Comparison of ENCODE assay signal across 35 cellular contexts in the genomic region with DNA sequence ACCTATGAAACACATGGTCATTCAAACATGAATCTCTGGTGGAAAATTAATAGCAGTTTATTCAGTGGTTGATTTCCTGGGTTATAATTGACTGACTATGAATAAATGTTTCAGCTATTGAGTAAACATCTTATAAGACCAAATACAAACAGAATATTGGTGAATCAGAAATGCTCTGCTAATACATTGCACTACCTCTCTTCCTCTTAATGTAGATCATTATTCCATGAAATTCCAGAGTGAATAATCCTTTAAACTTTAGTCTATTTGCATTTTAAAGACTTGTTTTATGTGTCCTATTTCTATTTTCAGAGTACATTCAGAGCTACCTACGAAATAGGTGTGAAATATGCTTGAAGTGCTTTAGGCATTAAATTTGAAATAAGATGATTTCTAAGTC.
"Had no signal": no experiment of that assay in that cellular context is flagged by ENCODE, and none has a peak within 500 bp of the region (broad histone marks: within the 10 kb centered on the region; RNA-seq: fewer than 3 reads in every experiment).

No MANE protein-coding gene starts in this region.

- H3K36me3 ChIP-seq: MG63 had no signal

- H3K4me3 ChIP-seq: MG63 had no signal

- H3K27ac ChIP-seq: KMS-11 had no signal

- H3K9ac ChIP-seq: KMS-11 had no signal

- DNase-seq: Karpas-422, Kasumi-1, MG63, MV-4-11, NCI-H1048, NCI-H1092, NCI-H1092 treated with DMSO at 0.1 percent for 48 hours, NCI-H1105, NCI-H1105 treated with DMSO at 0.1 percent for 48 hours, NCI-H1417, NCI-H1417 treated with DMSO at 0.1 percent for 48 hours, NCI-H1436, NCI-H1436 treated with DMSO at 0.1 percent for 48 hours, NCI-H146, NCI-H1694, NCI-H1694 treated with DMSO at 0.1 percent for 48 hours, NCI-H187, NCI-H187 treated with DMSO at 0.1 percent for 48 hours, NCI-H1930, NCI-H2029, NCI-H2029 treated with DMSO at 0.1 percent for 48 hours, NCI-H2081, NCI-H2081 treated with DMSO at 0.1 percent for 48 hours, NCI-H2107, NCI-H2171, NCI-H2171 treated with DMSO at 0.1 percent for 48 hours, NCI-H2227 treated with DMSO at 0.1 percent for 48 hours, NCI-H226, NCI-H345, NCI-H446, NCI-H446 treated with DMSO at 0.1 percent for 48 hours, NCI-H510A, NCI-H510A treated with DMSO at 0.1 percent for 48 hours, NCI-H524 had no signal

- H3K27me3 ChIP-seq: MG63 had no signal

- H3K9me3 ChIP-seq: MG63 had no signal

- H3K4me2 ChIP-seq: KMS-11 had no signal
